In the genomic region with DNA sequence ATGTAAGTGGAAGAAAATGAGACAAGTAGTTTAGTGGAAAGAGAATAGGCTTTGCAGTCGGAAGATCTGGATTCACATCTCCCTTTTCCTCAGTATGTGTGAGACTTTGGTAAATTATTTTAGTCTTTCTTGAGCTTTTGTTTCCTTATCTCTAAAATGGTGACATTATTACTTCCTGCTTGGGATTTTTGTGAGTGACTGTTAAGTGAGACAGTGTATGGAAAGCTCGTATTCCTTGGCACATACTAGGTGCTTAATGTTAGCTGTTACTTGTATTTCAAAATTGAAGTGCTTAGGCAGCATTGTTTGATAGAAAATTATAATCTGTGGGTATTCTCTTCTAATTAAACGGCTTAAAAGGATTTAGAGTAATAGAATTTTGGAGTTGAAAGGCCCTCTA, we compare ENCODE assay signal across 8 cellular contexts. TPM values are rescaled to one million over a fixed set of nuclear protein-coding genes. Genes with fewer than 3 reads are reported as not detected.
A peak's percentile ranks its signal among the peaks of the same experiment; 100 is the strongest.
DNase-seq lines count a peak whose midpoint lies in the region; ATAC-seq and TF ChIP-seq lines count a peak whose summit lies in the region.

No MANE protein-coding gene starts in this region.

- TF ChIP-seq POLR2A in ovary (IDR thresholded peaks at IDR 0.05) = no peak

- peaks cover 4% of the 10 kb centered on the region; the same call in 1 of the 2 replicates for H3F3A ChIP-seq in DOHH2 (ENCODE audit: control insufficient read depth, insufficient read depth)

- intact Hi-C loops in ovary (cut with DNase I) = loop anchor here in 1 of 4 donors (10.0 kb wide), 1 partner anchor 109 kb away; a partner anchor contains a TSS

- peaks cover 30% of the 10 kb centered on the region for H3K36me3 ChIP-seq in DOHH2 (ENCODE audit: control insufficient read depth, low read length)
- H3K36me3 ChIP-seq in OCI-LY3 (replicated peaks; ENCODE audit: low read depth, low read length) = peaks cover 17% of the 10 kb centered on the region
- peaks cover 3% of the 10 kb centered on the region for H3K36me3 ChIP-seq in endocrine pancreas (ENCODE audit: control insufficient read depth, insufficient read depth, low read length)
- no peaks in the 10 kb centered on the region for H3K36me3 ChIP-seq in ovary

- H3K79me2 ChIP-seq in DOHH2 (ENCODE audit: control insufficient read depth, low read length) (peaks cover 76% of the 10 kb centered on the region), OCI-LY3 (ENCODE audit: low read length) (peaks cover 71% of the 10 kb centered on the region)

- WGBS in ovary, 3 donors = 40 to 51% (median 50%) methylated on average over 3 of the region's 3 CpGs

- peaks cover 15% of the 10 kb centered on the region for H4K20me1 ChIP-seq in DOHH2 (ENCODE audit: control insufficient read depth, insufficient read depth, low read depth, low read length)
- H4K20me1 ChIP-seq in OCI-LY3 (ENCODE audit: insufficient read depth, low read length) = peaks cover 40% of the 10 kb centered on the region

- H3K9me3 ChIP-seq in DOHH2 (ENCODE audit: control insufficient read depth, insufficient read depth, low read length) (no peaks in the 10 kb centered on the region), OCI-LY3 (ENCODE audit: insufficient read depth, low read length) (no peaks in the 10 kb centered on the region), endocrine pancreas (ENCODE audit: control insufficient read depth, low read length) (no peaks in the 10 kb centered on the region), ovary (no peaks in the 10 kb centered on the region)

- H3K4me3 ChIP-seq in DOHH2 (ENCODE audit: low read length) (peak overlapping the region; percentile 92), OCI-LY3 (ENCODE audit: low read length) (peak overlapping the region; percentile 94; the same call in 1 of the 2 replicates), endocrine pancreas (ENCODE audit: control insufficient read depth, insufficient read depth, low read length) (peak overlapping the region; percentile 99), ovary (peak overlapping the region; percentile 83)

- no peak overlapping the region for H2AFZ ChIP-seq in OCI-LY3 (ENCODE audit: low read depth, low read length)

- H3K4me1 ChIP-seq in DOHH2 (ENCODE audit: control insufficient read depth, low read length) (peaks cover 25% of the 10 kb centered on the region), OCI-LY3 (ENCODE audit: low read length) (peaks cover 16% of the 10 kb centered on the region), endocrine pancreas (ENCODE audit: control insufficient read depth, insufficient read depth, low read length) (peaks cover 22% of the 10 kb centered on the region), ovary (ENCODE audit: insufficient read depth) (peaks cover 12% of the 10 kb centered on the region)

- H3K27me3 ChIP-seq in DOHH2 (ENCODE audit: control insufficient read depth, low read length) = no peaks in the 10 kb centered on the region
- peaks cover 10% of the 10 kb centered on the region; the same call in 1 of the 2 replicates for H3K27me3 ChIP-seq in OCI-LY3 (ENCODE audit: low read depth, low read length)
- H3K27me3 ChIP-seq in endocrine pancreas (ENCODE audit: control insufficient read depth, insufficient read depth, low read length) = no peaks in the 10 kb centered on the region
- no peaks in the 10 kb centered on the region for H3K27me3 ChIP-seq in ovary

- H3K4me2 ChIP-seq in DOHH2 (ENCODE audit: low read length) (peak overlapping the region; percentile 59), OCI-LY3 (ENCODE audit: low read length) (peak overlapping the region; percentile 78)

- in situ Hi-C loops in GM13977 (cut with MboI; ENCODE audit: low pct_unique_long_range_greater_than_20kb, low sequenced_read_pairs, unreplicated experiment) = no loop called here

- H3K27ac ChIP-seq in DOHH2 (ENCODE audit: low read depth, low read length) = no peak overlapping the region
- H3K27ac ChIP-seq in OCI-LY3 (ENCODE audit: low read length) = no peak overlapping the region
- no peak overlapping the region for H3K27ac ChIP-seq in ovary

- no peak for TF ChIP-seq CTCF in DOHH2 (IDR thresholded peaks at IDR 0.05; ENCODE audit: low read depth, low read length, poor library complexity, severe bottlenecking)
- no peak for TF ChIP-seq CTCF in OCI-LY3 (IDR thresholded peaks at IDR 0.05; ENCODE audit: low read depth, low read length)
- no peak for TF ChIP-seq CTCF in ovary (IDR thresholded peaks at IDR 0.05)
- no peak for TF ChIP-seq CTCF in GM13977 (IDR thresholded peaks at IDR 0.05; ENCODE audit: extremely low read depth, insufficient read depth, missing control alignments)

- H3K9ac ChIP-seq in OCI-LY3 (ENCODE audit: low read length) = no peak overlapping the region
- no peak overlapping the region for H3K9ac ChIP-seq in endocrine pancreas (ENCODE audit: control insufficient read depth, insufficient read depth, low read length)

- TF ChIP-seq EP300 in ovary (IDR thresholded peaks at IDR 0.05) = no peak

- ATAC-seq in GM21390 (IDR thresholded peaks at IDR 0.05; ENCODE audit: unreplicated experiment) = no peak

- no peak for DNase-seq in ovary
- DNase-seq in cortex of kidney (lab: John Stamatoyannopoulos, UW) = no peak
- DNase-seq in GM13977 (ENCODE audit: low spot score) = no peak
- DNase-seq in AG08395 (ENCODE audit: low spot score) = no peak

- no peaks in the 10 kb centered on the region for H3K9me2 ChIP-seq in DOHH2 (replicated peaks; ENCODE audit: control insufficient read depth, low read length)

RNA-seq across cellular contexts. Expression of a gene that starts 2.0 kb away (rescaled TPM):
- 100 to 1,000 TPM; 122 to 160 (median 140) TPM for total RNA-seq in ovary
- 10 to 100 TPM; 76.9 to 87.9 TPM for polyA plus RNA-seq in ovary
